ENCODE assay signal across 8 cellular contexts in genomic region chr14:102568115-102568614, GRCh38. TPM values are rescaled to one million over a fixed set of nuclear protein-coding genes. Genes with fewer than 3 reads are reported as not detected.
A peak's percentile ranks its signal among the peaks of the same experiment; 100 is the strongest.
DNase-seq lines count a peak whose midpoint lies in the region; ATAC-seq and TF ChIP-seq lines count a peak whose summit lies in the region.

No MANE protein-coding gene starts in this region.

- H3K4me3 Mint-ChIP-seq in T-cell: peak overlapping the region; percentile 42 to 70 (median 60)
- no peak overlapping the region for H3K4me3 Mint-ChIP-seq in T-helper 17 cell

- no peaks in the 10 kb centered on the region for H3K9me3 ChIP-seq in T-helper 17 cell (ENCODE audit: control insufficient read depth, low read length, poor library complexity, severe bottlenecking)

- H3K36me3 Mint-ChIP-seq in T-cell (peaks cover 3% of the 10 kb centered on the region), T-helper 17 cell (ENCODE audit: low read depth) (peaks cover 4% of the 10 kb centered on the region)

- POLR2A ChIA-PET in T-cell (lab: Charles Lee): interaction anchor here in 1 of 2 donors (1.2 kb wide), 1 partner anchor 23 kb away, joined by 4 read pairs; no protein-coding TSS in a partner anchor

- H3K27ac Mint-ChIP-seq in T-cell (peak overlapping the region; percentile 87 to 98), T-helper 17 cell (no peak overlapping the region)

- TF ChIP-seq CTCF in GM10266 (IDR thresholded peaks at IDR 0.05; ENCODE audit: control insufficient read depth, insufficient read depth, low read depth, missing control alignments) (no peak), GM13977 (IDR thresholded peaks at IDR 0.05; ENCODE audit: extremely low read depth, insufficient read depth, missing control alignments) (no peak), GM20000 (IDR thresholded peaks at IDR 0.05; ENCODE audit: extremely low read depth, missing control alignments) (no peak)

- H3K27me3 Mint-ChIP-seq in T-cell (no peaks in the 10 kb centered on the region), T-helper 17 cell (no peaks in the 10 kb centered on the region)

- in situ Hi-C loops in GM13977 (cut with MboI; ENCODE audit: low pct_unique_long_range_greater_than_20kb, low sequenced_read_pairs, unreplicated experiment): no loop called here

- H3K4me1 Mint-ChIP-seq in T-cell: peaks cover 14 to 20% (median 15%) of the 10 kb centered on the region in 3 donors
- peaks cover 8% of the 10 kb centered on the region for H3K4me1 Mint-ChIP-seq in T-helper 17 cell

- H3K9me3 Mint-ChIP-seq in T-cell: no peaks in the 10 kb centered on the region

- DNase-seq in GM10266 (ENCODE audit: extremely low spot score) (peak; percentile 22), T-cell (peak in 28 of 34 experiments; percentile 10 to 67 (median 36)), cerebellar cortex (ENCODE audit: low spot score) (peak; percentile 66), GM13977 (ENCODE audit: low spot score) (no peak), GM20000 (ENCODE audit: low spot score) (no peak), T-helper 17 cell (no peak)
- DNase-seq in stimulated activated CD4-positive, alpha-beta T cell treated with anti-CD3 and anti-CD28 coated beads, Interleukin-12 subunit alpha, Interleukin-12 subunit beta, amount 100 ng/mL, for 4 hours: peak; percentile 37

- peak; percentile 95 to 100 (median 98) for ATAC-seq in T-cell (replicated peaks in 1 of 4)
- ATAC-seq in GM18498 (IDR thresholded peaks at IDR 0.05; ENCODE audit: unreplicated experiment): no peak
- no peak for ATAC-seq in T-helper 17 cell

- CTCF ChIA-PET in T-cell (lab: Charles Lee): no interaction called here

RNA-seq across cellular contexts. Expression of gene RCOR1, which starts 24.3 kb away (rescaled TPM):
- total RNA-seq in T-cell: 10 to 100 TPM; 17.7 to 25.0 (median 18.7) TPM
- total RNA-seq in T-helper 17 cell: 10 to 100 TPM; 17.9 to 33.5 TPM

RNA-seq across cellular contexts. Expression of gene ANKRD9, which starts 58.6 kb away (rescaled TPM):
- total RNA-seq in T-cell (1 to 10 TPM; 1.9 to 3.2 (median 2.4) TPM), T-helper 17 cell (10 to 100 TPM in 1 of 2 donors, 1 to 10 TPM in 1; 3.3 to 17.6 TPM)

Comparison
In these comparisons a context has a peak if more than half of its experiments do, and no peak if none do; other contexts are left out.
1. DNase-seq: peak in GM10266 (single experiment), T-cell (28 of 34), cerebellar cortex (single experiment) and stimulated activated CD4-positive, alpha-beta T cell treated with anti-CD3 and anti-CD28 coated beads, Interleukin-12 subunit alpha, Interleukin-12 subunit beta, amount 100 ng/mL, for 4 hours (single experiment); none in GM13977 (single experiment), GM20000 (single experiment) and T-helper 17 cell (0 of 3).
2. ATAC-seq: peak in T-cell (4 of 4); none in GM18498 (single experiment) and T-helper 17 cell (single experiment).